In the genomic region with DNA sequence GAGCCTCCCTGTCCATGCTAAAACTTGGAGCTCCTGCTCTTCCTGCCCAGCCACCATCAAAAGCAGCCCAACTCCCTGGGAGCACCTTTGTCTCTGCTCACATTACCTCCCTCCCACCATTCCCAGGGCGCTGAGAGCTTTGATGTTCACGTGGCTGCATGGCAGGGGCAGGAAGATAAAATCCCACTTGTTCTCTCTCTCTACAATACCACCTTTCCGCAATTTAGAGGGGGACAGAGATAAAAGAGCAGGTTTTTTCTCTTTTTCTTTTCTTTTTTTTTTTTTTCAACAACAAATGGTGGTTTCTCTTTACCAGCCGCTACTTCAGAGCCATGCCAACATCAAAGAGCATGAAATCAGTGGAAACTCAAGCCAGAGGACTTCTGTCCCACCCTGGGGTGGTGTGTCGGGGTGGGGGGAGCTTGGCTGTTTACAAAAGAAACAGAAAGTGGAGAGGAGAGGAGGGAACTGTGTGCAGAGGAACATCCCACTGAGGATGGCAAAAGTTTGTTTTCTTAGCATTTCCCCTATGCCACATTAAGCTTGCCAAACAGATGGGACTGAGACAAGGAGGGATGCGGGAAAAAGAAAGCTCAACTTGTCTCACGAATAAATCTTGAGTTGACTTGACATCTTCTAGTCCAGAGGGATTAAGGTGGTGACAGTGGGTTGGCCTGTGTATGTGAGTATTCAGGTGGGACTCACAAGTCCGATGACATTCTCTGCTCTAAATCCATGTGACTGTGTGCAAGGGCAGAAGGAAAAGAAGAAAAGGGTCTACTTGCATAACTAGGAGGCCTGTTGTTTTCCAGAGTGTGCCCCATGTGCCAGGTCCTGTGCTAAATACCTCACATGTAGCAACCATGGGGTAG, we compare ENCODE assay signal across 1 cellular context.
TF ChIP-seq lines count a peak whose summit lies in the region.

No MANE protein-coding gene starts in this region.

TF ChIP-seq in HepG2, 621 proteins besides CTCF, POLR2A, EP300 and RAD21 (continued from another document and continues in another):
- TF ChIP-seq TFE3 (CRISPR knock-in tag; IDR thresholded peaks at IDR 0.05) (0 out of 2 replicates have a peak, but pooled peaks have one; percentile 43), ZMYM3 (CRISPR knock-in tag; IDR thresholded peaks at IDR 0.05) (0 out of 2 replicates have a peak, but pooled peaks have one; percentile 5), PHF5A (CRISPR knock-in tag; IDR thresholded peaks at IDR 0.05; ENCODE audit: low read depth, unreplicated experiment) (no peak), NFKB2 (CRISPR knock-in tag; IDR thresholded peaks at IDR 0.05; ENCODE audit: borderline replicate concordance) (0 out of 2 replicates have a peak, but pooled peaks have one; percentile 30), ZNF740 (CRISPR knock-in tag; IDR thresholded peaks at IDR 0.05) (no peak), MYPOP (CRISPR knock-in tag; IDR thresholded peaks at IDR 0.05) (0 out of 2 replicates have a peak, but pooled peaks have one; percentile 29), GATAD2A (CRISPR knock-in tag; IDR thresholded peaks at IDR 0.05) (peak; percentile 75), ZNF225 (CRISPR knock-in tag; IDR thresholded peaks at IDR 0.05) (no peak), JARID2 (CRISPR knock-in tag; IDR thresholded peaks at IDR 0.05; ENCODE audit: insufficient replicate concordance) (no peak), FOXP4 (CRISPR knock-in tag; IDR thresholded peaks at IDR 0.05) (0 out of 2 replicates have a peak, but pooled peaks have one; percentile 20), ZNF644 (CRISPR knock-in tag; IDR thresholded peaks at IDR 0.05; ENCODE audit: low read depth) (peak; percentile 86; the same call in 1 of the 2 replicates), ZSCAN29 (CRISPR knock-in tag; conservative IDR thresholded peaks at IDR 0.05) (no peak), SOX5 (CRISPR knock-in tag; IDR thresholded peaks at IDR 0.05; ENCODE audit: borderline replicate concordance) (peak; percentile 74; the same call in 1 of the 2 replicates), ZNF768 (CRISPR knock-in tag; IDR thresholded peaks at IDR 0.05) (no peak), SIX4 (CRISPR knock-in tag; IDR thresholded peaks at IDR 0.05) (peak; percentile 45; the same call in 1 of the 2 replicates), HNF4G (IDR thresholded peaks at IDR 0.05; ENCODE audit: borderline replicate concordance, low read depth, low read length) (no peak), HNF4G (CRISPR knock-in tag; IDR thresholded peaks at IDR 0.05; ENCODE audit: borderline replicate concordance, low read depth) (no peak), ZXDC (CRISPR knock-in tag; IDR thresholded peaks at IDR 0.05) (no peak), SAP130 (CRISPR knock-in tag; IDR thresholded peaks at IDR 0.05; ENCODE audit: low read depth) (peak; percentile 64), ELF4 (CRISPR knock-in tag; IDR thresholded peaks at IDR 0.05; ENCODE audit: borderline replicate concordance) (no peak), FOXK1 (CRISPR knock-in tag; IDR thresholded peaks at IDR 0.05; ENCODE audit: borderline replicate concordance, low read depth) (0 out of 2 replicates have a peak, but pooled peaks have one; percentile 16), MYC (CRISPR knock-in tag; IDR thresholded peaks at IDR 0.05; ENCODE audit: borderline replicate concordance) (peak; percentile 57; the same call in 1 of the 2 replicates), ZNF709 (CRISPR knock-in tag; IDR thresholded peaks at IDR 0.05) (0 out of 2 replicates have a peak, but pooled peaks have one; percentile 44), ZBTB39 (CRISPR knock-in tag; IDR thresholded peaks at IDR 0.05) (no peak), ZNF44 (CRISPR knock-in tag; IDR thresholded peaks at IDR 0.05) (no peak), FOXM1 (CRISPR knock-in tag; IDR thresholded peaks at IDR 0.05) (no peak), ZSCAN9 (CRISPR knock-in tag; IDR thresholded peaks at IDR 0.05; ENCODE audit: borderline replicate concordance) (no peak), BCL6 (CRISPR knock-in tag; IDR thresholded peaks at IDR 0.05) (peak; percentile 36; the same call in 1 of the 2 replicates), TBX2 (CRISPR knock-in tag; IDR thresholded peaks at IDR 0.05; ENCODE audit: borderline replicate concordance) (peak; percentile 62; the same call in 1 of the 2 replicates), TP53 (CRISPR knock-in tag; conservative IDR thresholded peaks at IDR 0.05) (no peak), SP4 (CRISPR knock-in tag; IDR thresholded peaks at IDR 0.05) (no peak), GATA4 (IDR thresholded peaks at IDR 0.05; ENCODE audit: borderline replicate concordance, low read depth) (peak; percentile 26; the same call in 1 of the 2 replicates), POGZ (CRISPR knock-in tag; IDR thresholded peaks at IDR 0.05) (peak; percentile 52), SUZ12 (IDR thresholded peaks at IDR 0.05; ENCODE audit: low read depth, low read length) (no peak), TBP (CRISPR knock-in tag; IDR thresholded peaks at IDR 0.05) (no peak)
- TF ChIP-seq, protein P1, sequence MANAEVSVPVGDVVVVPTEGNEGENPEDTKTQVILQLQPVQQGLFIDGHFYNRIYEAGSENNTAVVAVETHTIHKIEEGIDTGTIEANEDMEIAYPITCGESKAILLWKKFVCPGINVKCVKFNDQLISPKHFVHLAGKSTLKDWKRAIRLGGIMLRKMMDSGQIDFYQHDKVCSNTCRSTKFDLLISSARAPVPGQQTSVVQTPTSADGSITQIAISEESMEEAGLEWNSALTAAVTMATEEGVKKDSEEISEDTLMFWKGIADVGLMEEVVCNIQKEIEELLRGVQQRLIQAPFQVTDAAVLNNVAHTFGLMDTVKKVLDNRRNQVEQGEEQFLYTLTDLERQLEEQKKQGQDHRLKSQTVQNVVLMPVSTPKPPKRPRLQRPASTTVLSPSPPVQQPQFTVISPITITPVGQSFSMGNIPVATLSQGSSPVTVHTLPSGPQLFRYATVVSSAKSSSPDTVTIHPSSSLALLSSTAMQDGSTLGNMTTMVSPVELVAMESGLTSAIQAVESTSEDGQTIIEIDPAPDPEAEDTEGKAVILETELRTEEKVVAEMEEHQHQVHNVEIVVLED (CRISPR knock-in tag; IDR thresholded peaks at IDR 0.05; ENCODE audit: borderline replicate concordance), result no peak
- TF ChIP-seq, protein P2, sequence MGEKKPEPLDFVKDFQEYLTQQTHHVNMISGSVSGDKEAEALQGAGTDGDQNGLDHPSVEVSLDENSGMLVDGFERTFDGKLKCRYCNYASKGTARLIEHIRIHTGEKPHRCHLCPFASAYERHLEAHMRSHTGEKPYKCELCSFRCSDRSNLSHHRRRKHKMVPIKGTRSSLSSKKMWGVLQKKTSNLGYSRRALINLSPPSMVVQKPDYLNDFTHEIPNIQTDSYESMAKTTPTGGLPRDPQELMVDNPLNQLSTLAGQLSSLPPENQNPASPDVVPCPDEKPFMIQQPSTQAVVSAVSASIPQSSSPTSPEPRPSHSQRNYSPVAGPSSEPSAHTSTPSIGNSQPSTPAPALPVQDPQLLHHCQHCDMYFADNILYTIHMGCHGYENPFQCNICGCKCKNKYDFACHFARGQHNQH (CRISPR knock-in tag; IDR thresholded peaks at IDR 0.05), result 0 out of 2 replicates have a peak, but pooled peaks have one; percentile 14
- TF ChIP-seq, protein P3, sequence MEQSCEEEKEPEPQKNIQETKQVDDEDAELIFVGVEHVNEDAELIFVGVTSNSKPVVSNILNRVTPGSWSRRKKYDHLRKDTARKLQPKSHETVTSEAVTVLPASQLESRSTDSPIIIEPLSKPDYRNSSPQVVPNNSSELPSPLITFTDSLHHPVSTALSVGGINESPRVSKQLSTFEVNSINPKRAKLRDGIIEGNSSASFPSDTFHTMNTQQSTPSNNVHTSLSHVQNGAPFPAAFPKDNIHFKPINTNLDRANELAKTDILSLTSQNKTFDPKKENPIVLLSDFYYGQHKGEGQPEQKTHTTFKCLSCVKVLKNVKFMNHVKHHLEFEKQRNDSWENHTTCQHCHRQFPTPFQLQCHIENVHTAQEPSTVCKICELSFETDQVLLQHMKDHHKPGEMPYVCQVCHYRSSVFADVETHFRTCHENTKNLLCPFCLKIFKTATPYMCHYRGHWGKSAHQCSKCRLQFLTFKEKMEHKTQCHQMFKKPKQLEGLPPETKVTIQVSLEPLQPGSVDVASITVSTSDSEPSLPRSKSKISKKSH (CRISPR knock-in tag; IDR thresholded peaks at IDR 0.05; ENCODE audit: borderline replicate concordance), result no peak
- TF ChIP-seq, protein P4, sequence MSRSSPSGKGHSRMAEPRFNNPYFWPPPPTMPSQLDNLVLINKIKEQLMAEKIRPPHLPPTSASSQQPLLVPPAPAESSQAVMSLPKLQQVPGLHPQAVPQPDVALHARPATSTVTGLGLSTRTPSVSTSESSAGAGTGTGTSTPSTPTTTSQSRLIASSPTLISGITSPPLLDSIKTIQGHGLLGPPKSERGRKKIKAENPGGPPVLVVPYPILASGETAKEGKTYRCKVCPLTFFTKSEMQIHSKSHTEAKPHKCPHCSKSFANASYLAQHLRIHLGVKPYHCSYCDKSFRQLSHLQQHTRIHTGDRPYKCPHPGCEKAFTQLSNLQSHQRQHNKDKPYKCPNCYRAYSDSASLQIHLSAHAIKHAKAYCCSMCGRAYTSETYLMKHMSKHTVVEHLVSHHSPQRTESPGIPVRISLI (CRISPR knock-in tag; IDR thresholded peaks at IDR 0.05; ENCODE audit: borderline replicate concordance), result peak; percentile 66; the same call in 1 of the 2 replicates
